20 cellular contexts compared by ENCODE assay signal in the genomic region with DNA sequence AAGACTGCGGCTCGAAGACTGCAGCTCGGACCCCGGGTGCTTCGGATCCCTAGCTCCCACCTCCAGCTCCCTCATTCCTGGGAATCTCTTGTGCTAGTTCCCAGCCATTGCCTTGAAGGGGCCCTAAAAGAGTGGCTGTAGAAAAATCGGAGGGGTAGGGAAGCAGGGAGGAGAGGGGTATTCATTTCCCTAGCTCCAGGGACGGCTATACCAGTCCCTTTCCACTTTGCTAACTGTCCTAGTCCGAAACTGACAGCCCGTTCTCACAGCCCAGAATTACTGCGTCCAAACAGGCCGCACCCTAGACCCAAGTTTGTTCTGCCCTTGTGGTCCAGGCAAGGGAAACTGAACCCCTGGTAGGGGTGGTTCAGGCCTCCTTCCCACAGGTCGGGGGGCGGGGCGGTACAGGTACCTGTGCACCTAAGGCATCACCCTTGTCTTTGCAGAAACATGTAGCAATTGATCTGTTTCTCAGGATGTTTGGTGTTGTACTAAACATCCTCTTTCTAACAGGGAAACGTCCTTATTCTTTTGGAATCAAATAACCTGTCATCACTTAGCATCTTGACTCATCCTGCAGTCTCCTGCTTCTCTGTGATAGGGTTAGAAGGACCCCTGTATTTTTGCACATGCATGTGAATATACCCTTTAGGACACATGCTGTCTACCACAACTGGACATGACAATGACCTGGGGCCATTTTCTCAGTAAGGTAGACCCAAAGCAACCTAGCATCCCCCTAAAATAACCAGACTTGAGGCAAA. TPM values are rescaled to one million over a fixed set of nuclear protein-coding genes. Genes with fewer than 3 reads are reported as not detected.
A peak's percentile ranks its signal among the peaks of the same experiment; 100 is the strongest.
DNase-seq lines count a peak whose midpoint lies in the region; ATAC-seq, FAIRE-seq and TF ChIP-seq lines count a peak whose summit lies in the region.
"Had no signal": no experiment of that assay in that cellular context is flagged by ENCODE, and none has a peak within 500 bp of the region (broad histone marks: within the 10 kb centered on the region; RNA-seq: fewer than 3 reads in every experiment).

No MANE protein-coding gene starts in this region.

- no peak overlapping the region for H3K56ac ChIP-seq in mesendoderm (ENCODE audit: low read length)

- POLR2A ChIA-PET in GM12878 (lab: Charles Lee), result interaction anchor here (0.6 kb wide), 1 partner anchor 26 kb away, joined by 3 read pairs; no protein-coding TSS in a partner anchor
- POLR2A ChIA-PET in activated CD8-positive, alpha-beta T cell treated with anti-CD3 and anti-CD28 coated beads for 36 hours (lab: Charles Lee), result no interaction called here

- no peak overlapping the region for H3K4ac ChIP-seq in mesendoderm (ENCODE audit: low read depth, low read length)

- peaks cover 2% of the 10 kb centered on the region; the same call in 1 of the 2 replicates for H4K20me1 ChIP-seq in GM12878 (ENCODE audit: control insufficient read depth, insufficient read depth)

- TF ChIP-seq RAD21 in GM12878 (IDR thresholded peaks at IDR 0.05; ENCODE audit: insufficient read depth, low read depth, low read length), result no peak

- H2BK5ac ChIP-seq in mesendoderm (ENCODE audit: low read length), result no peak overlapping the region

- no peaks in the 10 kb centered on the region for H3K9me3 Mint-ChIP-seq in activated CD8-positive, alpha-beta T cell treated with anti-CD3 and anti-CD28 coated beads for 36 hours
- H3K9me3 Mint-ChIP-seq in activated naive CD8-positive, alpha-beta T cell treated with anti-CD3 and anti-CD28 coated beads, Interleukin-2, amount 50 U/mL, for 24 hours, result no peaks in the 10 kb centered on the region
- H3K9me3 Mint-ChIP-seq: stimulated activated naive B cell treated with anti-CD40 and anti-IgM and Interleukin-4, amounts not matched to agents 10 μg/mL and 1 μg/mL and 100 μg/mL, for 72 hours; T-helper 1 cell treated with Interleukin-12 subunit alpha and Interleukin-12 subunit beta and Interleukin-4 antibody, amounts not matched to agents 30 μg/mL and 1 μg/mL, for 36 hours had no signal

- H3K27ac ChIP-seq in GM12878 (ENCODE audit: control insufficient read depth, insufficient read depth) (no peak overlapping the region), mesendoderm (ENCODE audit: low read depth, low read length) (no peak overlapping the region), psoas muscle (no peak overlapping the region)
- H3K27ac ChIP-seq: transverse colon had no signal

- no peak for TF ChIP-seq POLR2A in GM12878 (IDR thresholded peaks at IDR 0.05; ENCODE audit: low read depth, low read length)

- 60% methylated on average over 13 of the region's 15 CpGs for WGBS in GM12878 (ENCODE audit: insufficient coverage, insufficient replicate concordance, low lambda C conversion rate, missing lambda C conversion rate)
- no CpG with 5 or more reads among the region's 15 CpGs for WGBS in mesendoderm (ENCODE audit: extremely low coverage, insufficient coverage, low lambda C conversion rate)
- WGBS in psoas muscle, 3 donors, result 29 to 46% (median 42%) methylated on average over 15 of the region's 15 CpGs

- no TSS peak for BruUV-seq in GM12878 (replicated peaks; lab: Mats Ljungman, UMichigan)

- H3K27me3 ChIP-seq in GM12878 (replicated peaks in 1 of 2; ENCODE audit: control insufficient read depth in 2 of 2, insufficient read depth in 2 of 2, low read length in 1 of 2), result peaks cover 9 to 60% of the 10 kb centered on the region in 2 experiments
- peaks cover 73% of the 10 kb centered on the region for H3K27me3 ChIP-seq in mesendoderm (ENCODE audit: insufficient read depth, low read length, poor library complexity)
- H3K27me3 ChIP-seq in psoas muscle (ENCODE audit: insufficient read depth in 3 of 3, low read length in 2 of 3), result peaks cover 0 to 98% (median 78%) of the 10 kb centered on the region in 3 donors

- H3K9me3 ChIP-seq in GM12878 (replicated peaks; ENCODE audit: control insufficient read depth, insufficient read depth, low read length) (no peaks in the 10 kb centered on the region; the same call in 2 of the 3 replicates), psoas muscle (no peaks in the 10 kb centered on the region)
- H3K9me3 ChIP-seq: transverse colon had no signal

- RAD21 ChIA-PET in GM12878 (lab: Charles Lee; ENCODE audit: unreplicated experiment), result no interaction called here

- no peak overlapping the region for H3K27ac Mint-ChIP-seq in activated CD8-positive, alpha-beta T cell treated with anti-CD3 and anti-CD28 coated beads for 36 hours
- H3K27ac Mint-ChIP-seq in activated naive CD8-positive, alpha-beta T cell treated with anti-CD3 and anti-CD28 coated beads, Interleukin-2, amount 50 U/mL, for 24 hours, result no peak overlapping the region

- no peak overlapping the region for H4K8ac ChIP-seq in mesendoderm (ENCODE audit: low read depth, low read length)

- H2AFZ ChIP-seq in GM12878 (ENCODE audit: control insufficient read depth, low read depth, low read length), result no peak overlapping the region

- no peak overlapping the region for H2BK120ac ChIP-seq in mesendoderm (ENCODE audit: low read depth, low read length)

- no peak overlapping the region for H2AK5ac ChIP-seq in mesendoderm (ENCODE audit: low read length)

- no peaks in the 10 kb centered on the region for H3K36me3 Mint-ChIP-seq in activated CD8-positive, alpha-beta T cell treated with anti-CD3 and anti-CD28 coated beads for 36 hours (ENCODE audit: low read depth)
- H3K36me3 Mint-ChIP-seq in activated naive CD8-positive, alpha-beta T cell treated with anti-CD3 and anti-CD28 coated beads, Interleukin-2, amount 50 U/mL, for 24 hours (ENCODE audit: low read depth), result no peaks in the 10 kb centered on the region
- H3K36me3 Mint-ChIP-seq: CD8-positive, alpha-beta memory T cell had no signal

- no peak overlapping the region for H3K9ac ChIP-seq in GM12878 (ENCODE audit: control insufficient read depth, insufficient read depth, low read length)
- H3K9ac ChIP-seq in mesendoderm (ENCODE audit: low read length), result no peak overlapping the region

- in situ Hi-C loops in GM13976 (cut with MboI; ENCODE audit: low sequenced_read_pairs, unreplicated experiment) (no loop called here), GM12878 (cut with MboI) (no loop called here)

- TF ChIP-seq CTCF in GM13976 (IDR thresholded peaks at IDR 0.05; ENCODE audit: borderline replicate concordance, control extremely low read depth, extremely low read depth, insufficient read depth, missing control alignments), result no peak
- TF ChIP-seq CTCF in GM12878 (IDR thresholded peaks at IDR 0.05 in 2 of 3, conservative IDR thresholded peaks at IDR 0.05 in 1 of 3; ENCODE audit: control insufficient read depth in 2 of 3, extremely low read depth in 1 of 3, insufficient read depth in 1 of 3, low read depth in 3 of 3, low read length in 3 of 3), result no peak
- no peak for TF ChIP-seq CTCF in activated CD8-positive, alpha-beta T cell treated with anti-CD3 and anti-CD28 coated beads for 36 hours (IDR thresholded peaks at IDR 0.05)
- no peak for TF ChIP-seq CTCF in psoas muscle (IDR thresholded peaks at IDR 0.05)

- H3K4me2 ChIP-seq in GM12878 (ENCODE audit: control insufficient read depth, insufficient read depth) (no peak overlapping the region), mesendoderm (ENCODE audit: low read length) (peak overlapping the region; percentile 25)

- ATAC-seq in GM12878, result no peak
- no peak for ATAC-seq in GM19397 (IDR thresholded peaks at IDR 0.05; ENCODE audit: unreplicated experiment)
- no peak for ATAC-seq in activated CD8-positive, alpha-beta T cell treated with anti-CD3 and anti-CD28 coated beads for 36 hours
- no peak for ATAC-seq in activated naive CD8-positive, alpha-beta T cell treated with anti-CD3 and anti-CD28 coated beads, Interleukin-2, amount 50 U/mL, for 24 hours
- ATAC-seq in psoas muscle, result no peak

- no peak for TF ChIP-seq EP300 in GM12878 (IDR thresholded peaks at IDR 0.05; ENCODE audit: borderline replicate concordance in 1 of 2, control insufficient read depth in 1 of 2, low read depth in 2 of 2, low read length in 2 of 2)

- H3K23ac ChIP-seq in mesendoderm (ENCODE audit: low read length), result no peak overlapping the region

- H3K27me3 Mint-ChIP-seq in activated CD8-positive, alpha-beta T cell treated with anti-CD3 and anti-CD28 coated beads for 36 hours, result peaks cover 71% of the 10 kb centered on the region
- H3K27me3 Mint-ChIP-seq in activated naive CD8-positive, alpha-beta T cell treated with anti-CD3 and anti-CD28 coated beads, Interleukin-2, amount 50 U/mL, for 24 hours, result peaks cover 70% of the 10 kb centered on the region

- H3K4me1 ChIP-seq in GM12878 (ENCODE audit: control insufficient read depth, insufficient read depth, low read length), result peaks cover 7% of the 10 kb centered on the region
- H3K4me1 ChIP-seq in mesendoderm (ENCODE audit: control insufficient read depth, low read depth, low read length), result no peaks in the 10 kb centered on the region
- H3K4me1 ChIP-seq in psoas muscle, result peaks cover 37% of the 10 kb centered on the region

- SMC1A ChIA-PET in GM12878 (lab: Charles Lee; ENCODE audit: uncharacterized antibody, unreplicated experiment), result interaction anchor here (0.8 to 1.1 kb wide), 2 partner anchors 30 to 136 kb away, joined by 3 read pairs; no protein-coding TSS in a partner anchor

- H3K18ac ChIP-seq in mesendoderm (ENCODE audit: low read length), result peak overlapping the region; percentile 9

- no peaks in the 10 kb centered on the region for H3K79me2 ChIP-seq in GM12878 (ENCODE audit: control insufficient read depth, insufficient read depth, low read length)
- no peaks in the 10 kb centered on the region for H3K79me2 ChIP-seq in mesendoderm (ENCODE audit: control insufficient read depth, insufficient read depth, low read length)

- H3K4me3 ChIP-seq in GM12878 (peak overlapping the region; percentile 0; the same call in 1 of the 2 replicates), mesendoderm (ENCODE audit: low read length) (no peak overlapping the region), psoas muscle (no peak overlapping the region)

- no peak for FAIRE-seq in GM12878 (lab: Jason Lieb, UNC)

- H3K79me1 ChIP-seq in mesendoderm (ENCODE audit: low read length), result no peaks in the 10 kb centered on the region

- H2BK15ac ChIP-seq in mesendoderm (replicated peaks; ENCODE audit: low read depth), result no peak overlapping the region

- H3K4me1 Mint-ChIP-seq in activated CD8-positive, alpha-beta T cell treated with anti-CD3 and anti-CD28 coated beads for 36 hours (ENCODE audit: low read depth), result peaks cover 24% of the 10 kb centered on the region
- H3K4me1 Mint-ChIP-seq in activated naive CD8-positive, alpha-beta T cell treated with anti-CD3 and anti-CD28 coated beads, Interleukin-2, amount 50 U/mL, for 24 hours, result peaks cover 24% of the 10 kb centered on the region

- H4K5ac ChIP-seq in mesendoderm (ENCODE audit: low read length), result no peak overlapping the region

- intact Hi-C loops in GM12878 (cut with micrococcal nuclease; ENCODE audit: unreplicated experiment) (no loop called here), psoas muscle (cut with DNase I) (no loop called here)
- intact Hi-C loops in activated CD8-positive, alpha-beta T cell treated with anti-CD3 and anti-CD28 coated beads for 36 hours (cut with micrococcal nuclease), result no loop called here

- H3K36me3 ChIP-seq in GM12878 (ENCODE audit: control insufficient read depth in 2 of 2, insufficient read depth in 2 of 2, low read length in 1 of 2) (no peaks in the 10 kb centered on the region), mesendoderm (ENCODE audit: control insufficient read depth, insufficient read depth, low read length) (no peaks in the 10 kb centered on the region), psoas muscle (ENCODE audit: insufficient read depth in 1 of 2, low read depth in 1 of 2) (no peaks in the 10 kb centered on the region)
- H3K36me3 ChIP-seq: transverse colon had no signal

- CTCF ChIA-PET in GM12878 (lab: Yijun Ruan, JAX), result interaction anchor here (1.5 to 9.4 kb wide), 2 partner anchors 28 to 53 kb away, joined by 5 to 105 read pairs; no protein-coding TSS in a partner anchor
- CTCF ChIA-PET in activated CD8-positive, alpha-beta T cell treated with anti-CD3 and anti-CD28 coated beads for 36 hours (lab: Charles Lee), result interaction anchor here (2.1 kb wide), 1 partner anchor 28 kb away, joined by 10 read pairs; no protein-coding TSS in a partner anchor

- peak; percentile 42 for DNase-seq in 8988T
- DNase-seq in GM13976 (ENCODE audit: low spot score), result peak; percentile 24
- DNase-seq in GM12878 (ENCODE audit: low read depth, low spot score), result no peak
- no peak for DNase-seq in mesendoderm
- no peak for DNase-seq in activated CD8-positive, alpha-beta T cell treated with anti-CD3 and anti-CD28 coated beads for 36 hours
- no peak for DNase-seq in activated naive CD8-positive, alpha-beta T cell treated with anti-CD3 and anti-CD28 coated beads, Interleukin-2, amount 50 U/mL, for 24 hours
- no peak for DNase-seq in psoas muscle
- DNase-seq: activated gamma-delta T cell treated with Interleukin-2 at 50 U/mL for 16 hours; CD8-positive, alpha-beta memory T cell; hypothalamus; NCI-H1436; NCI-H748 treated with DMSO at 0.1 percent for 48 hours; occipital lobe; SHP77; transverse colon had no signal

- H3K4me3 Mint-ChIP-seq in activated CD8-positive, alpha-beta T cell treated with anti-CD3 and anti-CD28 coated beads for 36 hours, result no peak overlapping the region
- no peak overlapping the region for H3K4me3 Mint-ChIP-seq in activated naive CD8-positive, alpha-beta T cell treated with anti-CD3 and anti-CD28 coated beads, Interleukin-2, amount 50 U/mL, for 24 hours

RNA-seq across cellular contexts. Expression of a gene that starts 4.0 kb away (rescaled TPM):
- 6.4 and 11.8 TPM in 2 replicates for total RNA-seq in GM12878 (2013; cell fraction: nucleolus; rRNA removed)
- total RNA-seq in GM12878 (2014; rRNA removed) (1.9 and 2.3 TPM in 2 replicates), GM12878 (2014; rRNA removed; fragmentation: Illumina TruSeq; extraction: Trizol) (0.28 and 0.49 TPM in 2 replicates), GM12878 (2021) (1.1 and 1.2 TPM in 2 replicates), psoas muscle (not detected)
- 0.42 TPM for polyA plus RNA-seq in GM12878 (2011; ENCODE audit: low read depth)
- polyA plus RNA-seq in GM12878 (2011; rRNA removed) (3.2 and 5.1 TPM in 2 replicates), GM12878 (2014; fragmentation: Illumina TruSeq; extraction: Trizol) (0.16 TPM in 1 of 2 replicates, not detected in the other), GM12878 (2014; fragmentation: Nextera tagmentation; extraction: Ambion mirVana) (under 1 TPM in 1 of 2 experiments, not detected in 1; 0.07 TPM), GM12878 (2014; rRNA removed) (1.1 and 1.3 TPM in 2 replicates), GM12878 (2016; fragmentation: Nextera tagmentation; extraction: Ambion mirVana) (1 to 10 TPM; 1.1 to 1.5 TPM), psoas muscle (under 1 TPM in 1 of 3 donors, not detected in 2; 0.01 TPM)
- 4.7 and 9.5 TPM in 2 replicates for polyA plus RNA-seq in GM12878 (2011; cell fraction: cytosol; rRNA removed)
- 42.0 and 42.5 TPM in 2 replicates for polyA plus RNA-seq in GM12878 (2011; cell fraction: nucleus; rRNA removed)
- 0.97 and 2.0 TPM in 2 replicates for polyA plus RNA-seq in GM12878 (2012)
- polyA minus RNA-seq in GM12878 (2011; rRNA and poly(A)+ RNA removed), result 3.4 and 4.5 TPM in 2 replicates
- polyA minus RNA-seq in GM12878 (2011; cell fraction: cytosol; rRNA and poly(A)+ RNA removed), result 2.4 and 3.0 TPM in 2 replicates
- polyA minus RNA-seq in GM12878 (2011; cell fraction: nucleus; rRNA and poly(A)+ RNA removed), result 11.5 and 18.7 TPM in 2 replicates
- 0.15 TPM for polyA plus RNA-seq in mesendoderm (2013, experiment 1 of 2)
- 0.35 TPM for polyA plus RNA-seq in mesendoderm (2013, experiment 2 of 2)
- not detected for total RNA-seq in activated CD8-positive, alpha-beta T cell treated with anti-CD3 and anti-CD28 coated beads for 36 hours
- total RNA-seq: M059J, OCI-LY7 had no signal
- polyA plus RNA-seq: CD8-positive, alpha-beta memory T cell had no signal

RNA-seq across cellular contexts. Expression of a gene that starts 34.1 kb away (rescaled TPM):
- 0.78 and 1.1 TPM in 2 replicates for total RNA-seq in GM12878 (2013; cell fraction: nucleolus; rRNA removed)
- total RNA-seq in GM12878 (2014; rRNA removed) (3.6 and 4.1 TPM in 2 replicates), GM12878 (2014; rRNA removed; fragmentation: Illumina TruSeq; extraction: Trizol) (1.8 and 2.0 TPM in 2 replicates), GM12878 (2021) (2.9 TPM in 2 replicates), psoas muscle (10 to 100 TPM; 23.3 to 34.0 (median 29.1) TPM)
- polyA plus RNA-seq in GM12878 (2011; ENCODE audit: low read depth), result 0.49 TPM
- polyA plus RNA-seq in GM12878 (2011; rRNA removed) (6.3 and 7.8 TPM in 2 replicates), GM12878 (2014; fragmentation: Illumina TruSeq; extraction: Trizol) (1.1 and 1.8 TPM in 2 replicates), GM12878 (2014; fragmentation: Nextera tagmentation; extraction: Ambion mirVana) (1 to 10 TPM in 1 of 2 experiments, under 1 TPM in 1; 0.68 to 1.3 TPM), GM12878 (2014; rRNA removed) (2.1 and 2.4 TPM in 2 replicates), GM12878 (2016; fragmentation: Nextera tagmentation; extraction: Ambion mirVana) (1 to 10 TPM; 4.3 to 6.4 TPM), psoas muscle (10 to 100 TPM; 19.1 to 46.0 (median 39.1) TPM)
- 8.7 and 9.6 TPM in 2 replicates for polyA plus RNA-seq in GM12878 (2011; cell fraction: cytosol; rRNA removed)
- polyA plus RNA-seq in GM12878 (2011; cell fraction: nucleus; rRNA removed), result 5.0 and 5.3 TPM in 2 replicates
- polyA plus RNA-seq in GM12878 (2012), result 1.1 and 1.8 TPM in 2 replicates
- polyA minus RNA-seq in GM12878 (2011; rRNA and poly(A)+ RNA removed), result 3.9 and 5.2 TPM in 2 replicates
- 1.6 and 4.1 TPM in 2 replicates for polyA minus RNA-seq in GM12878 (2011; cell fraction: cytosol; rRNA and poly(A)+ RNA removed)
- polyA minus RNA-seq in GM12878 (2011; cell fraction: nucleus; rRNA and poly(A)+ RNA removed), result 1.1 and 2.1 TPM in 2 replicates
- 2.6 TPM for polyA plus RNA-seq in mesendoderm (2013, experiment 1 of 2)
- polyA plus RNA-seq in mesendoderm (2013, experiment 2 of 2), result 2.6 TPM
- total RNA-seq in activated CD8-positive, alpha-beta T cell treated with anti-CD3 and anti-CD28 coated beads for 36 hours, result 1 to 10 TPM; 7.8 to 9.4 TPM
- total RNA-seq: OCI-LY7 had no signal

Comparison
In these comparisons a context has a peak if more than half of its experiments do, and no peak if none do; other contexts are left out.
1. DNase-seq: peak in 8988T (single experiment) and GM13976 (single experiment); none in GM12878 (single experiment), mesendoderm (single experiment), activated CD8-positive, alpha-beta T cell treated with anti-CD3 and anti-CD28 coated beads for 36 hours (single experiment), activated naive CD8-positive, alpha-beta T cell treated with anti-CD3 and anti-CD28 coated beads, Interleukin-2, amount 50 U/mL, for 24 hours (single experiment) and psoas muscle (0 of 2).